ENCODE assay signal across 13 cellular contexts in the genomic region with DNA sequence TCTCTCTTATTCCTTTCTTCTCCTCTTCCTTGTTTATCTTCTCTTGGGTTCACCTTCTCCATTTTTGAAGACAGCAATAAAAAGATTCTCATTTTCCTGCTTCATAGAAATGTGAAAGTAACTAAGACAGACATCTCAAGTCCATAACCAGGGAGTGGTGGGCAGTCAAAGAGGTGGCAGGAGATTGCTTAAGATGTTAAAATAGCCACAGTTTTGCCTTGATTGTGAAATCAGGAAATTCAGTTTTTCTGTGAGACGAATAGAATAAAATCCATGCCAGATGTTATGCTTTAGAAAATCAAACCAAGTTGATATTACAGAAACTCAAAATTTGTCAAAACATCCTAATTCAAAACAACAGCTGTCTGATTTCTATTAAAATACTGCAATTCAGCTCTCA. TPM values are rescaled to one million over a fixed set of nuclear protein-coding genes. Genes with fewer than 3 reads are reported as not detected.
DNase-seq lines count a peak whose midpoint lies in the region; ATAC-seq and TF ChIP-seq lines count a peak whose summit lies in the region.
"Had no signal": no experiment of that assay in that cellular context is flagged by ENCODE, and none has a peak within 500 bp of the region (broad histone marks: within the 10 kb centered on the region; RNA-seq: fewer than 3 reads in every experiment).

No MANE protein-coding gene starts in this region.

- H3K27ac ChIP-seq in transverse colon (peak overlapping the region in 3 of 4 donors; percentile 8 to 55 (median 15)), Karpas-422 (ENCODE audit: low read length) (no peak overlapping the region)
- H3K27ac ChIP-seq: 22Rv1 had no signal

- H3K79me2 ChIP-seq in Karpas-422 (ENCODE audit: low read length): no peaks in the 10 kb centered on the region

- H3K4me3 ChIP-seq in fibroblast of pulmonary artery (replicated peaks; ENCODE audit: low read depth, low read length) (no peak overlapping the region), transverse colon (no peak overlapping the region), Karpas-422 (ENCODE audit: low read length) (no peak overlapping the region)

- no peak overlapping the region for H2AFZ ChIP-seq in Karpas-422 (ENCODE audit: low read length)

- intact Hi-C loops in transverse colon (cut with DNase I; ENCODE audit: low total_unique reads): loop anchor here (10.0 kb wide), 1 partner anchor 90 kb away; no protein-coding TSS in a partner anchor

- 52 to 82% methylated on average over 1 of the region's 1 CpG for WGBS in transverse colon (ENCODE audit: low coverage in 1 of 2), 2 donors

- peak; percentile 88 for DNase-seq in SIG-M5 treated with dmso at 0.1 percent for 504 hours (lab: John Stamatoyannopoulos, UW; ENCODE audit: unreplicated experiment)
- DNase-seq in SIG-M5 (lab: John Stamatoyannopoulos, UW): no peak
- DNase-seq in NOMO-1 treated with dmso at 0.1 percent for 144 hours (lab: John Stamatoyannopoulos, UW; ENCODE audit: unreplicated experiment): peak; percentile 42
- peak; percentile 41 for DNase-seq in fibroblast of pulmonary artery (ENCODE audit: low read depth)
- DNase-seq in transverse colon: no peak
- no peak for DNase-seq in AG08395 (ENCODE audit: low spot score)
- no peak for DNase-seq in Karpas-422
- DNase-seq: activated naive CD8-positive, alpha-beta T cell treated with anti-CD3 and anti-CD28 coated beads, Interleukin-2, amount 10 ng/mL, durations not matched to agents 7 days and 5 days; activated T-cell treated with anti-CD3 and anti-CD28 coated beads, Interleukin-2, amount 50 U/mL, for 24 hours; T1000 had no signal

- H3K27me3 ChIP-seq in transverse colon (no peaks in the 10 kb centered on the region), Karpas-422 (ENCODE audit: low read length) (no peaks in the 10 kb centered on the region)

- H3K9me3 ChIP-seq in transverse colon: no peaks in the 10 kb centered on the region
- no peaks in the 10 kb centered on the region for H3K9me3 ChIP-seq in Karpas-422 (ENCODE audit: low read length)

- in situ Hi-C loops in transverse colon (cut with MboI; ENCODE audit: low pct_ligation_motif_present in 1 of 4, low pct_unique_long_range_greater_than_20kb in 1 of 4, low sequenced_read_pairs in 3 of 4): loop anchor here in 3 of 4 donors (10.0 to 25.0 kb wide), 3 partner anchors 88 to 363 kb away; no protein-coding TSS in a partner anchor

- TF ChIP-seq POLR2A in transverse colon (IDR thresholded peaks at IDR 0.05): no peak

- H3K36me3 ChIP-seq in transverse colon: no peaks in the 10 kb centered on the region
- no peaks in the 10 kb centered on the region for H3K36me3 ChIP-seq in Karpas-422 (ENCODE audit: insufficient read depth, low read length)

- TF ChIP-seq EP300 in transverse colon (IDR thresholded peaks at IDR 0.05; ENCODE audit: low read depth): no peak

- TF ChIP-seq CTCF in fibroblast of pulmonary artery (IDR thresholded peaks at IDR 0.05; ENCODE audit: low read length, missing control alignments) (no peak), transverse colon (IDR thresholded peaks at IDR 0.05) (no peak)

- ATAC-seq in GM19455 (IDR thresholded peaks at IDR 0.05; ENCODE audit: unreplicated experiment): no peak

- H4K20me1 ChIP-seq in Karpas-422 (ENCODE audit: insufficient read depth, low read depth, low read length): no peaks in the 10 kb centered on the region

- H3K4me1 ChIP-seq in transverse colon (peaks cover 6 to 30% (median 10%) of the 10 kb centered on the region in 4 donors), Karpas-422 (ENCODE audit: low read length) (peaks cover under 1% of the 10 kb centered on the region; the same call in 1 of the 2 replicates)

- H3K9me2 ChIP-seq in Karpas-422 (replicated peaks; ENCODE audit: insufficient read depth, low read length): no peaks in the 10 kb centered on the region

- no peak overlapping the region for H3K9ac ChIP-seq in Karpas-422 (ENCODE audit: low read length)

- no peak overlapping the region for H3K4me2 ChIP-seq in Karpas-422 (ENCODE audit: low read depth, low read length, poor library complexity, severe bottlenecking)

RNA-seq across cellular contexts. Expression of gene TNN, which starts 57.2 kb away (rescaled TPM):
- under 1 TPM in 1 of 4 donors, not detected in 3; 0.14 TPM for total RNA-seq in transverse colon
- not detected in 2 replicates for total RNA-seq in Karpas-422 (2014; rRNA removed; shearing (Covaris generic); ENCODE audit: low replicate concordance)
- total RNA-seq: activated naive CD8-positive, alpha-beta T cell treated with anti-CD3 and anti-CD28 coated beads, Interleukin-2, amount 10 ng/mL, durations not matched to agents 7 days and 5 days; CD8-positive, alpha-beta memory T cell had no signal

Comparison
In these comparisons a context has a peak if more than half of its experiments do, and no peak if none do; other contexts are left out.
1. DNase-seq: peak in SIG-M5 treated with dmso at 0.1 percent for 504 hours (single experiment), NOMO-1 treated with dmso at 0.1 percent for 144 hours (single experiment) and fibroblast of pulmonary artery (single experiment); none in SIG-M5 (single experiment), transverse colon (single experiment), AG08395 (single experiment) and Karpas-422 (single experiment).